Comparison of ENCODE assay signal across 10 cellular contexts in genomic region chr9:97518909-97519307, GRCh38. TPM values are rescaled to one million over a fixed set of nuclear protein-coding genes. Genes with fewer than 3 reads are reported as not detected.
DNase-seq lines count a peak whose midpoint lies in the region; ATAC-seq and TF ChIP-seq lines count a peak whose summit lies in the region.
"Had no signal": no experiment of that assay in that cellular context is flagged by ENCODE, and none has a peak within 500 bp of the region (broad histone marks: within the 10 kb centered on the region; RNA-seq: fewer than 3 reads in every experiment).

No MANE protein-coding gene starts in this region.

- no peak for TF ChIP-seq POLR2A in breast epithelium (IDR thresholded peaks at IDR 0.05)

- H3K36me3 ChIP-seq in MG63, result no peaks in the 10 kb centered on the region
- H3K36me3 ChIP-seq in breast epithelium, result no peaks in the 10 kb centered on the region
- H3K36me3 ChIP-seq: brain microvascular endothelial cell had no signal

- H3K4me3 Mint-ChIP-seq in nephron progenitor cell, result no peak overlapping the region
- no peak overlapping the region for H3K4me3 Mint-ChIP-seq in activated T-helper 17 cell treated with anti-CD3 and anti-CD28 coated beads, Interleukin-2, amount 50 U/mL, for 72 hours
- H3K4me3 Mint-ChIP-seq: nephron had no signal

- ATAC-seq in activated T-helper 17 cell treated with anti-CD3 and anti-CD28 coated beads, Interleukin-2, amount 50 U/mL, for 72 hours (replicated peaks), result no peak

- H3K4me1 Mint-ChIP-seq in nephron progenitor cell, result peaks cover 54% of the 10 kb centered on the region
- H3K4me1 Mint-ChIP-seq in activated T-helper 17 cell treated with anti-CD3 and anti-CD28 coated beads, Interleukin-2, amount 50 U/mL, for 72 hours, result no peaks in the 10 kb centered on the region

- H3K27me3 Mint-ChIP-seq in nephron progenitor cell (ENCODE audit: low read depth, poor library complexity), result peaks cover 28% of the 10 kb centered on the region
- peaks cover 35% of the 10 kb centered on the region for H3K27me3 Mint-ChIP-seq in activated T-helper 17 cell treated with anti-CD3 and anti-CD28 coated beads, Interleukin-2, amount 50 U/mL, for 72 hours

- H3K9me3 ChIP-seq in MG63, result no peaks in the 10 kb centered on the region
- no peaks in the 10 kb centered on the region for H3K9me3 ChIP-seq in breast epithelium

- peak overlapping the region; percentile 85 for H3K27ac Mint-ChIP-seq in nephron progenitor cell
- H3K27ac Mint-ChIP-seq in activated T-helper 17 cell treated with anti-CD3 and anti-CD28 coated beads, Interleukin-2, amount 50 U/mL, for 72 hours, result no peak overlapping the region
- H3K27ac Mint-ChIP-seq: nephron had no signal

- intact Hi-C loops in breast epithelium (cut with DNase I; ENCODE audit: low total_unique reads), result no loop called here

- TF ChIP-seq CTCF in breast epithelium (IDR thresholded peaks at IDR 0.05) (no peak), nephron progenitor cell (IDR thresholded peaks at IDR 0.05) (no peak), coronary artery (IDR thresholded peaks at IDR 0.05) (no peak)

- H3K27me3 ChIP-seq in MG63, result no peaks in the 10 kb centered on the region
- no peaks in the 10 kb centered on the region for H3K27me3 ChIP-seq in breast epithelium
- H3K27me3 ChIP-seq: brain microvascular endothelial cell had no signal

- H3K27ac ChIP-seq in breast epithelium (peak overlapping the region; percentile 29 to 52), coronary artery (peak overlapping the region in 1 of 2 donors; percentile 30)
- H3K27ac ChIP-seq: brain microvascular endothelial cell had no signal

- H3K9me3 Mint-ChIP-seq in nephron progenitor cell, result no peaks in the 10 kb centered on the region
- H3K9me3 Mint-ChIP-seq in activated T-helper 17 cell treated with anti-CD3 and anti-CD28 coated beads, Interleukin-2, amount 50 U/mL, for 72 hours, result no peaks in the 10 kb centered on the region
- H3K9me3 Mint-ChIP-seq: nephron had no signal

- no peaks in the 10 kb centered on the region for H3K4me1 ChIP-seq in breast epithelium

- H3K4me3 ChIP-seq in MG63 (no peak overlapping the region), breast epithelium (no peak overlapping the region), coronary artery (no peak overlapping the region)

- H3K36me3 Mint-ChIP-seq in nephron progenitor cell (ENCODE audit: low read depth), result no peaks in the 10 kb centered on the region
- H3K36me3 Mint-ChIP-seq in activated T-helper 17 cell treated with anti-CD3 and anti-CD28 coated beads, Interleukin-2, amount 50 U/mL, for 72 hours (ENCODE audit: low read depth), result no peaks in the 10 kb centered on the region

- DNase-seq in COLO668 (lab: John Stamatoyannopoulos, UW; ENCODE audit: unreplicated experiment), result peak; percentile 31
- peak; percentile 72 for DNase-seq in MG63
- DNase-seq in breast epithelium (ENCODE audit: low spot score in 2 of 2), result no peak
- DNase-seq in nephron progenitor cell, result peak; percentile 29
- DNase-seq in NCI-H1694 (lab: John Stamatoyannopoulos, UW), result no peak
- DNase-seq in NCI-H345 treated with DMSO at 0.1 percent for 48 hours (lab: John Stamatoyannopoulos, UW; ENCODE audit: unreplicated experiment), result no peak
- DNase-seq in coronary artery (ENCODE audit: low spot score), result no peak
- DNase-seq: brain microvascular endothelial cell had no signal

RNA-seq across cellular contexts. Expression of gene TMOD1, which starts 17.4 kb away (rescaled TPM):
- total RNA-seq in MG63 (2014; rRNA removed; shearing (Covaris generic); ENCODE audit: low replicate concordance), result 0.47 TPM in 1 of 2 replicates, not detected in the other
- total RNA-seq in breast epithelium, result 10 to 100 TPM; 10.4 to 15.4 (median 13.9) TPM
- 1 to 10 TPM; 2.0 to 2.5 TPM for total RNA-seq in activated T-helper 17 cell treated with anti-CD3 and anti-CD28 coated beads, Interleukin-2, amount 50 U/mL, for 72 hours

Comparison
In these comparisons a context has a peak if more than half of its experiments do, and no peak if none do; other contexts are left out.
1. DNase-seq: peak in COLO668 (single experiment), MG63 (single experiment) and nephron progenitor cell (single experiment); none in breast epithelium (0 of 2), NCI-H1694 (single experiment), NCI-H345 treated with DMSO at 0.1 percent for 48 hours (single experiment) and coronary artery (single experiment).